In the genomic region with DNA sequence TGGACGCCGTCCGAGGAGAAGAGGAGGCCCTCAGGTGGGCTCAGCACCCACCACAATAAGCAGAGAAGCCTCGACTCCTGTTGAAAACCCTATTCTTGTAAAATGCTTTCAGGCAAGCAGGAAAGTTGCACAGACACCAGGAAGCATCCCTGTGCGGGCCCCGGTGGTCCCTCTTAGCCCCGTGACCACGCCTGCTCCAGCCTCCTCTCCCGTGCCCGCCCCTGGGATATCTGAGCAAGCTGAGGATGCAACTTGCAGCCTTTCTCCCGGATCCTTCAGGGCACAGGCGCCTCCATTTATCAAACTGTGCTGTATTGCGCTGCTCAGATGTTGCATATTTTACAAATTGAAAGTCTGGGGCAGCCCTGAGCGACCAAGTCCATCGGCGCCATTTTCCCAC, we compare ENCODE assay signal across 25 cellular contexts.
DNase-seq lines count a peak whose midpoint lies in the region; ATAC-seq and TF ChIP-seq lines count a peak whose summit lies in the region.
"Had no signal": no experiment of that assay in that cellular context is flagged by ENCODE, and none has a peak within 500 bp of the region (broad histone marks: within the 10 kb centered on the region; RNA-seq: fewer than 3 reads in every experiment).

No MANE protein-coding gene starts in this region.

- no peak overlapping the region for H3K4me3 Mint-ChIP-seq in activated CD8-positive, alpha-beta memory T cell treated with anti-CD3 and anti-CD28 coated beads, Interleukin-2, amount 10 ng/mL, durations not matched to agents 7 days and 5 days
- H3K4me3 Mint-ChIP-seq: activated naive CD4-positive, alpha-beta T cell treated with anti-CD3 and anti-CD28 coated beads, Interleukin-2, amount 50 U/mL, for 24 hours; activated T-helper 1 cell treated with anti-CD3 and anti-CD28 coated beads, Interleukin-12 subunit alpha, Interleukin-12 subunit beta, Interleukin-2, Interleukin-4 antibody, amounts not matched to agents 30 ng/mL and 10 ng/mL and 1 ng/mL, durations not matched to agents 14 hours and 24 hours and 36 hours; nephron; T-cell had no signal

- no peak overlapping the region for H3K27ac Mint-ChIP-seq in activated CD8-positive, alpha-beta memory T cell treated with anti-CD3 and anti-CD28 coated beads, Interleukin-2, amount 10 ng/mL, durations not matched to agents 7 days and 5 days
- H3K27ac Mint-ChIP-seq: activated naive CD4-positive, alpha-beta T cell treated with anti-CD3 and anti-CD28 coated beads, Interleukin-2, amount 50 U/mL, for 24 hours; activated T-helper 1 cell treated with anti-CD3 and anti-CD28 coated beads, Interleukin-12 subunit alpha, Interleukin-12 subunit beta, Interleukin-2, Interleukin-4 antibody, amounts not matched to agents 30 ng/mL and 10 ng/mL and 1 ng/mL, durations not matched to agents 14 hours and 24 hours and 36 hours; nephron; T-cell had no signal

- no peaks in the 10 kb centered on the region for H3K36me3 ChIP-seq in Peyer's patch
- H3K36me3 ChIP-seq in lower lobe of right lung: no peaks in the 10 kb centered on the region
- H3K36me3 ChIP-seq: colonic mucosa, MG63, upper lobe of left lung had no signal

- DNase-seq in activated CD8-positive, alpha-beta memory T cell treated with anti-CD3 and anti-CD28 coated beads, Interleukin-2, amount 50 U/mL, for 48 hours: peak; percentile 10
- DNase-seq in activated CD8-positive, alpha-beta memory T cell treated with anti-CD3 and anti-CD28 coated beads, Interleukin-2, amount 10 ng/mL, durations not matched to agents 7 days and 5 days: no peak
- DNase-seq in Peyer's patch (peak in 2 of 3 donors; percentile 17 to 20), lower lobe of right lung (peak; percentile 31), dedifferentiated amniotic fluid mesenchymal stem cell (ENCODE audit: extremely low spot score) (no peak), hepatic stellate cell (ENCODE audit: low spot score) (no peak)
- peak; percentile 1 for DNase-seq in stimulated activated CD8-positive, alpha-beta memory T cell treated with anti-CD3 and anti-CD28 coated beads, Interleukin-4, amount 100 ng/mL, for 48 hours
- DNase-seq: colonic mucosa; DMS79; effector memory CD4-positive, alpha-beta T cell; HCEC 1CT; MG63; NCI-H1105; NCI-H187 treated with DMSO at 0.1 percent for 48 hours; NCI-H2171; NCI-H510A; retina had no signal

- H3K9me3 Mint-ChIP-seq in activated CD8-positive, alpha-beta memory T cell treated with anti-CD3 and anti-CD28 coated beads, Interleukin-2, amount 10 ng/mL, durations not matched to agents 7 days and 5 days (ENCODE audit: low read depth): no peaks in the 10 kb centered on the region
- H3K9me3 Mint-ChIP-seq: activated naive CD4-positive, alpha-beta T cell treated with anti-CD3 and anti-CD28 coated beads, Interleukin-2, amount 50 U/mL, for 24 hours; activated T-helper 1 cell treated with anti-CD3 and anti-CD28 coated beads, Interleukin-12 subunit alpha, Interleukin-12 subunit beta, Interleukin-2, Interleukin-4 antibody, amounts not matched to agents 30 ng/mL and 10 ng/mL and 1 ng/mL, durations not matched to agents 14 hours and 24 hours and 36 hours; T-cell had no signal

- H3K4me1 Mint-ChIP-seq in activated CD8-positive, alpha-beta memory T cell treated with anti-CD3 and anti-CD28 coated beads, Interleukin-2, amount 10 ng/mL, durations not matched to agents 7 days and 5 days: no peaks in the 10 kb centered on the region
- H3K4me1 Mint-ChIP-seq: activated naive CD4-positive, alpha-beta T cell treated with anti-CD3 and anti-CD28 coated beads, Interleukin-2, amount 50 U/mL, for 24 hours had no signal

- H3K27me3 ChIP-seq in Peyer's patch (no peaks in the 10 kb centered on the region), lower lobe of right lung (ENCODE audit: low read depth) (peaks cover 17% of the 10 kb centered on the region)
- H3K27me3 ChIP-seq: colonic mucosa, upper lobe of left lung had no signal

- H3K36me3 Mint-ChIP-seq in activated CD8-positive, alpha-beta memory T cell treated with anti-CD3 and anti-CD28 coated beads, Interleukin-2, amount 10 ng/mL, durations not matched to agents 7 days and 5 days: no peaks in the 10 kb centered on the region
- H3K36me3 Mint-ChIP-seq: activated naive CD4-positive, alpha-beta T cell treated with anti-CD3 and anti-CD28 coated beads, Interleukin-2, amount 50 U/mL, for 24 hours; T-cell had no signal

- TF ChIP-seq POLR2A in Peyer's patch (IDR thresholded peaks at IDR 0.05): no peak

- H3K9me3 ChIP-seq in Peyer's patch: no peaks in the 10 kb centered on the region
- no peaks in the 10 kb centered on the region for H3K9me3 ChIP-seq in lower lobe of right lung
- H3K9me3 ChIP-seq: colonic mucosa had no signal

- H3K4me3 ChIP-seq in Peyer's patch (no peak overlapping the region), lower lobe of right lung (no peak overlapping the region)
- H3K4me3 ChIP-seq: colonic mucosa, MG63, upper lobe of left lung had no signal

- no peak for ATAC-seq in activated CD8-positive, alpha-beta memory T cell treated with anti-CD3 and anti-CD28 coated beads, Interleukin-2, amount 10 ng/mL, durations not matched to agents 7 days and 5 days
- ATAC-seq in lower lobe of right lung (no peak), GM21576 (IDR thresholded peaks at IDR 0.05; ENCODE audit: unreplicated experiment) (no peak)
- ATAC-seq: T-cell had no signal

- H3K4me1 ChIP-seq in Peyer's patch: no peaks in the 10 kb centered on the region
- H3K4me1 ChIP-seq in lower lobe of right lung: no peaks in the 10 kb centered on the region
- H3K4me1 ChIP-seq: colonic mucosa, upper lobe of left lung had no signal

- intact Hi-C loops in lower lobe of right lung (cut with DNase I): no loop called here

- H3K27ac ChIP-seq in Peyer's patch (no peak overlapping the region), lower lobe of right lung (no peak overlapping the region)
- H3K27ac ChIP-seq: colonic mucosa, HL-60, KMS-11, upper lobe of left lung had no signal

- H3K27me3 Mint-ChIP-seq in activated CD8-positive, alpha-beta memory T cell treated with anti-CD3 and anti-CD28 coated beads, Interleukin-2, amount 10 ng/mL, durations not matched to agents 7 days and 5 days: peaks cover 6% of the 10 kb centered on the region

- CTCF ChIA-PET in activated CD8-positive, alpha-beta memory T cell treated with anti-CD3 and anti-CD28 coated beads, Interleukin-2, amount 10 ng/mL, durations not matched to agents 7 days and 5 days (lab: Charles Lee): no interaction called here

- TF ChIP-seq CTCF in Peyer's patch (IDR thresholded peaks at IDR 0.05) (no peak), lower lobe of right lung (IDR thresholded peaks at IDR 0.05) (no peak)

Comparison
In these comparisons a context has a peak if more than half of its experiments do, and no peak if none do; other contexts are left out.
1. DNase-seq: peak in activated CD8-positive, alpha-beta memory T cell treated with anti-CD3 and anti-CD28 coated beads, Interleukin-2, amount 50 U/mL, for 48 hours (single experiment), Peyer's patch (2 of 3), lower lobe of right lung (single experiment) and stimulated activated CD8-positive, alpha-beta memory T cell treated with anti-CD3 and anti-CD28 coated beads, Interleukin-4, amount 100 ng/mL, for 48 hours (single experiment); none in activated CD8-positive, alpha-beta memory T cell treated with anti-CD3 and anti-CD28 coated beads, Interleukin-2, amount 10 ng/mL, durations not matched to agents 7 days and 5 days (single experiment), dedifferentiated amniotic fluid mesenchymal stem cell (single experiment) and hepatic stellate cell (single experiment).